24 cellular contexts compared by ENCODE assay signal in the genomic region with DNA sequence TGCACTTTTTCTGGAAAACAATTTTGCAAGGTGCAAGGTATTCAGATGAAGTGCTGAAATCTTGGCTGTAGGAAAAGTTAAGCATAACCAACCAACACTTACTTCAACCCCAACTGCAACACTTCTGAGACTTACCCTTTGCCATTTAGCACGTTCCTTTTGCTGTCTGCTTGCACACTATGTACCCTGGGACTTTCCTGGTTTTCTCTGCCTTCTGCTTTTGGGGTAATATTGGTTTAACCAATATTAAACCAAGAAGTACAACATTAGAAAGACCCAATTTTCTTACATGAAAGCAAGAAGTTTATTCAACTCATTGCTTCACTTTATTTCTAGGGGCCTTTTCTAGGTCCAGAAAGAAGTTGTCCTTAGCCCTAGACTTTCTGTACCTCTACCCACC.
"Had no signal": no experiment of that assay in that cellular context is flagged by ENCODE, and none has a peak within 500 bp of the region (broad histone marks: within the 10 kb centered on the region; RNA-seq: fewer than 3 reads in every experiment).

No MANE protein-coding gene starts in this region.

- H3K4me3 Mint-ChIP-seq: immature natural killer cell; naive thymus-derived CD4-positive, alpha-beta T cell; nephron progenitor cell; stimulated activated effector memory CD8-positive, alpha-beta T cell treated with anti-CD3 and anti-CD28 coated beads, Interleukin-12 subunit alpha, Interleukin-12 subunit beta, amount 100 ng/mL, for 72 hours; stimulated activated naive CD8-positive, alpha-beta T cell treated with anti-CD3 and anti-CD28 coated beads, Interleukin-15, amount 100 ng/mL, for 72 hours had no signal

- H3K36me3 ChIP-seq: esophagus muscularis mucosa, gastrocnemius medialis, left ventricle myocardium inferior, prostate gland, right lobe of liver, tibial nerve, upper lobe of right lung, vagina had no signal

- H3K4me3 ChIP-seq: esophagus muscularis mucosa, gastrocnemius medialis, left ventricle myocardium inferior, lung, prostate gland, right lobe of liver, testis, tibial nerve, upper lobe of right lung, vagina had no signal

- H3K27ac Mint-ChIP-seq: immature natural killer cell; naive thymus-derived CD4-positive, alpha-beta T cell; nephron progenitor cell; stimulated activated effector memory CD8-positive, alpha-beta T cell treated with anti-CD3 and anti-CD28 coated beads, Interleukin-12 subunit alpha, Interleukin-12 subunit beta, amount 100 ng/mL, for 72 hours; stimulated activated naive CD8-positive, alpha-beta T cell treated with anti-CD3 and anti-CD28 coated beads, Interleukin-15, amount 100 ng/mL, for 72 hours had no signal

- H3K9me3 Mint-ChIP-seq: stimulated activated effector memory CD8-positive, alpha-beta T cell treated with anti-CD3 and anti-CD28 coated beads, Interleukin-12 subunit alpha, Interleukin-12 subunit beta, amount 100 ng/mL, for 72 hours had no signal

- H3K9me3 ChIP-seq: esophagus muscularis mucosa, gastrocnemius medialis, left ventricle myocardium inferior, prostate gland, testis, tibial nerve, upper lobe of right lung, vagina had no signal

- DNase-seq: cortex of kidney; effector memory CD4-positive, alpha-beta T cell; gastrocnemius medialis; glutamatergic neuron; immature natural killer cell; left ventricle myocardium inferior; mesendoderm; naive thymus-derived CD4-positive, alpha-beta T cell; nephron progenitor cell; right lobe of liver; stimulated activated CD4-positive, alpha-beta T cell treated with anti-CD3 and anti-CD28 coated beads, Interleukin-4, amount 100 ng/mL, for 1 hour; stimulated activated CD8-positive, alpha-beta memory T cell treated with anti-CD3 and anti-CD28 coated beads, Interleukin-4, amount 100 ng/mL, for 48 hours; stimulated activated naive CD8-positive, alpha-beta T cell treated with anti-CD3 and anti-CD28 coated beads, Interleukin-15, amount 100 ng/mL, for 72 hours; testis; upper lobe of right lung had no signal

- H3K27ac ChIP-seq: epithelial cell of prostate, esophagus muscularis mucosa, gastrocnemius medialis, left ventricle myocardium inferior, parathyroid adenoma, prostate gland, right lobe of liver, testis, tibial nerve, upper lobe of right lung, vagina had no signal

- H3K4me1 ChIP-seq: esophagus muscularis mucosa, gastrocnemius medialis, left ventricle myocardium inferior, parathyroid adenoma, prostate gland, right lobe of liver, testis, vagina had no signal

- H2AFZ ChIP-seq: parathyroid adenoma had no signal

- FAIRE-seq: keratinocyte had no signal

- H3K4me1 Mint-ChIP-seq: immature natural killer cell; stimulated activated effector memory CD8-positive, alpha-beta T cell treated with anti-CD3 and anti-CD28 coated beads, Interleukin-12 subunit alpha, Interleukin-12 subunit beta, amount 100 ng/mL, for 72 hours had no signal

- H3K27me3 ChIP-seq: esophagus muscularis mucosa, gastrocnemius medialis, right lobe of liver, testis, tibial nerve, upper lobe of right lung, vagina had no signal

- H3K9ac ChIP-seq: parathyroid adenoma had no signal

- H3K79me2 ChIP-seq: parathyroid adenoma had no signal

- ATAC-seq: gastrocnemius medialis; naive thymus-derived CD4-positive, alpha-beta T cell; stimulated activated effector memory CD8-positive, alpha-beta T cell treated with anti-CD3 and anti-CD28 coated beads, Interleukin-12 subunit alpha, Interleukin-12 subunit beta, amount 100 ng/mL, for 72 hours; stimulated activated naive CD8-positive, alpha-beta T cell treated with anti-CD3 and anti-CD28 coated beads, Interleukin-15, amount 100 ng/mL, for 72 hours; upper lobe of right lung had no signal

- H3K36me3 Mint-ChIP-seq: immature natural killer cell; naive thymus-derived CD4-positive, alpha-beta T cell; stimulated activated effector memory CD8-positive, alpha-beta T cell treated with anti-CD3 and anti-CD28 coated beads, Interleukin-12 subunit alpha, Interleukin-12 subunit beta, amount 100 ng/mL, for 72 hours had no signal

- H3K27me3 Mint-ChIP-seq: stimulated activated naive CD8-positive, alpha-beta T cell treated with anti-CD3 and anti-CD28 coated beads, Interleukin-15, amount 100 ng/mL, for 72 hours had no signal
